ENCODE assay signal across 8 cellular contexts in the genomic region with DNA sequence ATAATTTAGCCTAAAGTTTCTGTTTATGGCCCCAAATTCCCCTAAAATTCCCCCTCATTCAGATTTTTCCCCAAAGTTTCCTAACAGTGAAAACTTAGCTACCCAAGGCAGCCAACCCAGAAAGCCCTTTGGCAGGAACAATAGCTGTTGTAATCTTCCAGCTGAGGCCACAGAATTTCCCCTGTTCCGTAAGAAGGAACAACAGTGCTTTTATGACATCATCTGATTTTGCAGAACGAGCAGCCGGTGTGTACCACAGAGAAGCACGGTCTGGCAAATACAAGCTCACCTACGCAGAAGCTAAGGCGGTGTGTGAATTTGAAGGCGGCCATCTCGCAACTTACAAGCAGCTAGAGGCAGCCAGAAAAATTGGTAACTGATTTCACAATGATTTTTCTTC. TPM values are rescaled to one million over a fixed set of nuclear protein-coding genes. Genes with fewer than 3 reads are reported as not detected.
DNase-seq lines count a peak whose midpoint lies in the region; ATAC-seq and TF ChIP-seq lines count a peak whose summit lies in the region.

No MANE protein-coding gene starts in this region.

- H3K4me2 ChIP-seq in GM23338 = no peak overlapping the region

- no peak overlapping the region for H3K4me3 ChIP-seq in AG10803 (ENCODE audit: low read length)
- H3K4me3 ChIP-seq in NB4 (ENCODE audit: low read depth, low read length) = no peak overlapping the region
- H3K4me3 ChIP-seq in right atrium auricular region = no peak overlapping the region
- H3K4me3 ChIP-seq in GM23338 = no peak overlapping the region

- H3K9me3 ChIP-seq in right atrium auricular region = peaks cover 0 to 3% of the 10 kb centered on the region in 2 donors

- DNase-seq in AG10803 (ENCODE audit: low read depth) = peak; percentile 50
- DNase-seq in NB4 (ENCODE audit: low read depth) = peak; percentile 64
- peak; percentile 68 for DNase-seq in right atrium auricular region (ENCODE audit: low spot score)
- DNase-seq in HK-2 (ENCODE audit: unreplicated experiment) = no peak
- no peak for DNase-seq in stimulated activated CD4-positive, alpha-beta T cell treated with anti-CD3 and anti-CD28 coated beads, Interleukin-4, amount 100 ng/mL, for 1 hour
- DNase-seq in NK-92 (lab: John Stamatoyannopoulos, UW; ENCODE audit: unreplicated experiment) = no peak
- DNase-seq in GM23338 (ENCODE audit: low spot score) = no peak

- no peak overlapping the region for H2AFZ ChIP-seq in GM23338

- TF ChIP-seq POLR2A in NB4 (IDR thresholded peaks at IDR 0.05; ENCODE audit: extremely low read depth, insufficient read length) = no peak

- ATAC-seq in GM21529 (IDR thresholded peaks at IDR 0.05; ENCODE audit: unreplicated experiment) (peak; percentile 88), GM23338 (no peak)

- no peaks in the 10 kb centered on the region for H4K20me1 ChIP-seq in GM23338 (replicated peaks; ENCODE audit: insufficient read depth)

- no peaks in the 10 kb centered on the region for H3F3A ChIP-seq in GM23338 (replicated peaks; ENCODE audit: low read depth)

- H3K36me3 ChIP-seq in right atrium auricular region (no peaks in the 10 kb centered on the region), GM23338 (ENCODE audit: insufficient read depth) (no peaks in the 10 kb centered on the region)

- no peaks in the 10 kb centered on the region for H3K9me2 ChIP-seq in GM23338 (ENCODE audit: insufficient read depth)

- no peaks in the 10 kb centered on the region for H3K4me1 ChIP-seq in right atrium auricular region
- peaks cover 4% of the 10 kb centered on the region; the same call in 1 of the 2 replicates for H3K4me1 ChIP-seq in GM23338 (ENCODE audit: insufficient read depth)

- H3K27me3 ChIP-seq in right atrium auricular region (no peaks in the 10 kb centered on the region), GM23338 (ENCODE audit: insufficient read depth) (no peaks in the 10 kb centered on the region)

- TF ChIP-seq CTCF in AG10803 (conservative IDR thresholded peaks at IDR 0.05; ENCODE audit: low read length) = no peak
- TF ChIP-seq CTCF in NB4 (IDR thresholded peaks at IDR 0.05; ENCODE audit: low read depth, low read length) = no peak
- no peak for TF ChIP-seq CTCF in right atrium auricular region (IDR thresholded peaks at IDR 0.05)
- no peak for TF ChIP-seq CTCF in GM23338 (conservative IDR thresholded peaks at IDR 0.05; ENCODE audit: low read depth in 2 of 2)

- H3K27ac Mint-ChIP-seq in GM23338 = no peak overlapping the region

- H3K27ac ChIP-seq in right atrium auricular region (peak overlapping the region in 1 of 2 donors; percentile 33), GM23338 (ENCODE audit: low read depth) (no peak overlapping the region)

- H3K79me2 ChIP-seq in GM23338 (replicated peaks; ENCODE audit: insufficient read depth) = no peaks in the 10 kb centered on the region

- H3K9me3 Mint-ChIP-seq in GM23338 = peaks cover 4% of the 10 kb centered on the region; the same call in 1 of the 3 replicates

- H3K27me3 Mint-ChIP-seq in GM23338 (ENCODE audit: insufficient read depth, low read depth, poor library complexity) = peaks cover 13% of the 10 kb centered on the region

- H3K36me3 Mint-ChIP-seq in GM23338 (ENCODE audit: low read depth) = peaks cover 5% of the 10 kb centered on the region; the same call in 2 of the 3 replicates

- H3K4me1 Mint-ChIP-seq in GM23338 = peaks cover 4% of the 10 kb centered on the region; the same call in 2 of the 3 replicates

- no peak overlapping the region for H3K4me3 Mint-ChIP-seq in GM23338

TF ChIP-seq in GM23338, 12 proteins besides CTCF, POLR2A, EP300 and RAD21 (continues in another document):
- no peak for TF ChIP-seq POLR2AphosphoS5 (IDR thresholded peaks at IDR 0.05; ENCODE audit: low read depth)
- TF ChIP-seq, protein P1, sequence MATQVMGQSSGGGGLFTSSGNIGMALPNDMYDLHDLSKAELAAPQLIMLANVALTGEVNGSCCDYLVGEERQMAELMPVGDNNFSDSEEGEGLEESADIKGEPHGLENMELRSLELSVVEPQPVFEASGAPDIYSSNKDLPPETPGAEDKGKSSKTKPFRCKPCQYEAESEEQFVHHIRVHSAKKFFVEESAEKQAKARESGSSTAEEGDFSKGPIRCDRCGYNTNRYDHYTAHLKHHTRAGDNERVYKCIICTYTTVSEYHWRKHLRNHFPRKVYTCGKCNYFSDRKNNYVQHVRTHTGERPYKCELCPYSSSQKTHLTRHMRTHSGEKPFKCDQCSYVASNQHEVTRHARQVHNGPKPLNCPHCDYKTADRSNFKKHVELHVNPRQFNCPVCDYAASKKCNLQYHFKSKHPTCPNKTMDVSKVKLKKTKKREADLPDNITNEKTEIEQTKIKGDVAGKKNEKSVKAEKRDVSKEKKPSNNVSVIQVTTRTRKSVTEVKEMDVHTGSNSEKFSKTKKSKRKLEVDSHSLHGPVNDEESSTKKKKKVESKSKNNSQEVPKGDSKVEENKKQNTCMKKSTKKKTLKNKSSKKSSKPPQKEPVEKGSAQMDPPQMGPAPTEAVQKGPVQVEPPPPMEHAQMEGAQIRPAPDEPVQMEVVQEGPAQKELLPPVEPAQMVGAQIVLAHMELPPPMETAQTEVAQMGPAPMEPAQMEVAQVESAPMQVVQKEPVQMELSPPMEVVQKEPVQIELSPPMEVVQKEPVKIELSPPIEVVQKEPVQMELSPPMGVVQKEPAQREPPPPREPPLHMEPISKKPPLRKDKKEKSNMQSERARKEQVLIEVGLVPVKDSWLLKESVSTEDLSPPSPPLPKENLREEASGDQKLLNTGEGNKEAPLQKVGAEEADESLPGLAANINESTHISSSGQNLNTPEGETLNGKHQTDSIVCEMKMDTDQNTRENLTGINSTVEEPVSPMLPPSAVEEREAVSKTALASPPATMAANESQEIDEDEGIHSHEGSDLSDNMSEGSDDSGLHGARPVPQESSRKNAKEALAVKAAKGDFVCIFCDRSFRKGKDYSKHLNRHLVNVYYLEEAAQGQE (IDR thresholded peaks at IDR 0.05; ENCODE audit: unreplicated experiment) = no peak
- TF ChIP-seq NANOG (IDR thresholded peaks at IDR 0.05; ENCODE audit: borderline replicate concordance) = no peak
- TF ChIP-seq JUNB (IDR thresholded peaks at IDR 0.05; ENCODE audit: unreplicated experiment) = no peak
- no peak for TF ChIP-seq STAT1 (IDR thresholded peaks at IDR 0.05; ENCODE audit: unreplicated experiment)
- TF ChIP-seq, protein P2, sequence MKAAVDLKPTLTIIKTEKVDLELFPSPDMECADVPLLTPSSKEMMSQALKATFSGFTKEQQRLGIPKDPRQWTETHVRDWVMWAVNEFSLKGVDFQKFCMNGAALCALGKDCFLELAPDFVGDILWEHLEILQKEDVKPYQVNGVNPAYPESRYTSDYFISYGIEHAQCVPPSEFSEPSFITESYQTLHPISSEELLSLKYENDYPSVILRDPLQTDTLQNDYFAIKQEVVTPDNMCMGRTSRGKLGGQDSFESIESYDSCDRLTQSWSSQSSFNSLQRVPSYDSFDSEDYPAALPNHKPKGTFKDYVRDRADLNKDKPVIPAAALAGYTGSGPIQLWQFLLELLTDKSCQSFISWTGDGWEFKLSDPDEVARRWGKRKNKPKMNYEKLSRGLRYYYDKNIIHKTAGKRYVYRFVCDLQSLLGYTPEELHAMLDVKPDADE (IDR thresholded peaks at IDR 0.05) = no peak
- TF ChIP-seq ZNF114 (CRISPR knock-in tag; IDR thresholded peaks at IDR 0.05) = no peak
- no peak for TF ChIP-seq ZNF331 (CRISPR knock-in tag; IDR thresholded peaks at IDR 0.05; ENCODE audit: low read depth)

RNA-seq across cellular contexts. Expression of a gene that starts 6.3 kb away (rescaled TPM):
- 1 to 10 TPM; 2.8 to 5.2 TPM for total RNA-seq in right atrium auricular region
- 2.9 and 3.2 TPM in 2 replicates for total RNA-seq in GM23338 (2014; rRNA removed; shearing (Covaris generic))
- 6.1 and 6.7 TPM in 2 replicates for polyA plus RNA-seq in GM23338 (2016; fragmentation: Nextera tagmentation; extraction: Ambion mirVana)

RNA-seq across cellular contexts. Expression of a gene that starts 46.0 kb away (rescaled TPM):
- total RNA-seq in right atrium auricular region = 10 to 100 TPM; 11.9 to 13.8 TPM
- 113 and 134 TPM in 2 replicates for total RNA-seq in GM23338 (2014; rRNA removed; shearing (Covaris generic))
- polyA plus RNA-seq in GM23338 (2016; fragmentation: Nextera tagmentation; extraction: Ambion mirVana) = 50.6 and 68.5 TPM in 2 replicates

Comparison
In these comparisons a context has a peak if more than half of its experiments do, and no peak if none do; other contexts are left out.
1. DNase-seq: peak in AG10803 (single experiment), NB4 (single experiment) and right atrium auricular region (single experiment); none in HK-2 (single experiment), stimulated activated CD4-positive, alpha-beta T cell treated with anti-CD3 and anti-CD28 coated beads, Interleukin-4, amount 100 ng/mL, for 1 hour (single experiment), NK-92 (single experiment) and GM23338 (single experiment).